8 cellular contexts compared by ENCODE assay signal in genomic region chr7:108094933-108095710, GRCh38. TPM values are rescaled to one million over a fixed set of nuclear protein-coding genes. Genes with fewer than 3 reads are reported as not detected.
DNase-seq lines count a peak whose midpoint lies in the region; ATAC-seq lines count a peak whose summit lies in the region.

No MANE protein-coding gene starts in this region.

- no peak overlapping the region for H3K4me3 Mint-ChIP-seq in stimulated activated memory B cell treated with anti-CD40 and anti-IgM and Interleukin-4, amounts not matched to agents 10 μg/mL and 1 μg/mL and 100 μg/mL, for 72 hours

- DNase-seq in A172 (ENCODE audit: low spot score) (peak; percentile 90), GM23248 (peak; percentile 95), SJSA1 (ENCODE audit: low read depth in 1 of 2, low spot score in 2 of 2) (peak; percentile 65 to 69), left cardiac atrium (peak; percentile 41), NOMO-1 treated with dmso at 0.1 percent for 144 hours (lab: John Stamatoyannopoulos, UW; ENCODE audit: unreplicated experiment) (no peak)
- no peak for DNase-seq in activated CD4-positive, CD25-positive, alpha-beta regulatory T cell (lab: John Stamatoyannopoulos, UW)

- no peak overlapping the region for H3K27ac Mint-ChIP-seq in stimulated activated memory B cell treated with anti-CD40 and anti-IgM and Interleukin-4, amounts not matched to agents 10 μg/mL and 1 μg/mL and 100 μg/mL, for 72 hours

- H3K79me2 ChIP-seq in GM23248 (ENCODE audit: insufficient read depth) = no peaks in the 10 kb centered on the region

- H2AFZ ChIP-seq in GM23248 = peak overlapping the region; percentile 14; the same call in 1 of the 2 replicates

- H3K36me3 ChIP-seq in GM23248 (ENCODE audit: low read depth) = no peaks in the 10 kb centered on the region
- H3K36me3 ChIP-seq in SJSA1 = no peaks in the 10 kb centered on the region

- no peaks in the 10 kb centered on the region for H3K36me3 Mint-ChIP-seq in stimulated activated memory B cell treated with anti-CD40 and anti-IgM and Interleukin-4, amounts not matched to agents 10 μg/mL and 1 μg/mL and 100 μg/mL, for 72 hours

- no peaks in the 10 kb centered on the region for H4K20me1 ChIP-seq in GM23248 (ENCODE audit: insufficient read depth)

- WGBS in GM23248 (ENCODE audit: low coverage in 1 of 2, low lambda C conversion rate in 2 of 2, missing lambda C conversion rate in 2 of 2), 2 experiments = 19 to 23% methylated on average over 7 of the region's 7 CpGs

- ATAC-seq in left cardiac atrium (peak; percentile 67 to 94), GM21367 (IDR thresholded peaks at IDR 0.05; ENCODE audit: unreplicated experiment) (no peak)
- peak; percentile 53 for ATAC-seq in stimulated activated memory B cell treated with anti-CD40 and anti-IgM and Interleukin-4, amounts not matched to agents 10 μg/mL and 1 μg/mL and 100 μg/mL, for 72 hours

- intact Hi-C loops in left cardiac atrium (cut with DNase I) = no loop called here

- H3K27me3 ChIP-seq in GM23248 (replicated peaks; ENCODE audit: insufficient read depth) = no peaks in the 10 kb centered on the region
- H3K27me3 ChIP-seq in SJSA1 (replicated peaks) = no peaks in the 10 kb centered on the region

- H3K27ac ChIP-seq in GM23248 (peak overlapping the region; percentile 91), SJSA1 (peak overlapping the region; percentile 44)

- peak overlapping the region; percentile 81 for H3K4me2 ChIP-seq in GM23248 (ENCODE audit: unreplicated experiment)

- H3K9ac ChIP-seq in GM23248 = peak overlapping the region; percentile 63

- in situ Hi-C loops in GM23248 (cut with MboI) = no loop called here

- no peaks in the 10 kb centered on the region for H3K9me2 ChIP-seq in GM23248 (ENCODE audit: insufficient read depth)

- H3K9me3 ChIP-seq in GM23248 (ENCODE audit: low read depth) (no peaks in the 10 kb centered on the region), SJSA1 (replicated peaks) (no peaks in the 10 kb centered on the region)

- H3K27me3 Mint-ChIP-seq in stimulated activated memory B cell treated with anti-CD40 and anti-IgM and Interleukin-4, amounts not matched to agents 10 μg/mL and 1 μg/mL and 100 μg/mL, for 72 hours = peaks cover 68% of the 10 kb centered on the region

- H3F3A ChIP-seq in GM23248 (ENCODE audit: insufficient read depth) = peaks cover 41% of the 10 kb centered on the region

- H3K4me3 ChIP-seq in GM23248 (peak overlapping the region; percentile 36), SJSA1 (no peak overlapping the region)

- peaks cover 18% of the 10 kb centered on the region for H3K4me1 Mint-ChIP-seq in stimulated activated memory B cell treated with anti-CD40 and anti-IgM and Interleukin-4, amounts not matched to agents 10 μg/mL and 1 μg/mL and 100 μg/mL, for 72 hours

- H3K9me3 Mint-ChIP-seq in stimulated activated memory B cell treated with anti-CD40 and anti-IgM and Interleukin-4, amounts not matched to agents 10 μg/mL and 1 μg/mL and 100 μg/mL, for 72 hours = no peaks in the 10 kb centered on the region

- peaks cover 41% of the 10 kb centered on the region for H3K4me1 ChIP-seq in GM23248 (ENCODE audit: insufficient read depth)
- H3K4me1 ChIP-seq in SJSA1 (replicated peaks) = peaks cover 61% of the 10 kb centered on the region

RNA-seq across cellular contexts. Expression of gene LAMB4, which starts 35.0 kb away (rescaled TPM):
- total RNA-seq in A172 (2014; rRNA removed; shearing (Covaris generic)) = 0.19 TPM in 1 of 2 replicates, not detected in the other
- total RNA-seq in GM23248 (2014; rRNA removed; shearing (Covaris generic)) = not detected in 2 replicates
- 0.08 and 0.16 TPM in 2 replicates for polyA plus RNA-seq in GM23248 (2016; fragmentation: Nextera tagmentation; extraction: Ambion mirVana)
- 0.13 TPM in 1 of 2 replicates, not detected in the other for total RNA-seq in SJSA1 (2014; rRNA removed; shearing (Covaris generic))
- total RNA-seq in left cardiac atrium = under 1 TPM; 0.16 to 0.47 TPM

Comparison
In these comparisons a context has a peak if more than half of its experiments do, and no peak if none do; other contexts are left out.
1. DNase-seq: peak in A172 (single experiment), GM23248 (single experiment), SJSA1 (2 of 2) and left cardiac atrium (single experiment); none in activated CD4-positive, CD25-positive, alpha-beta regulatory T cell (0 of 4) and NOMO-1 treated with dmso at 0.1 percent for 144 hours (single experiment).